ENCODE assay signal across 8 cellular contexts in the genomic region with DNA sequence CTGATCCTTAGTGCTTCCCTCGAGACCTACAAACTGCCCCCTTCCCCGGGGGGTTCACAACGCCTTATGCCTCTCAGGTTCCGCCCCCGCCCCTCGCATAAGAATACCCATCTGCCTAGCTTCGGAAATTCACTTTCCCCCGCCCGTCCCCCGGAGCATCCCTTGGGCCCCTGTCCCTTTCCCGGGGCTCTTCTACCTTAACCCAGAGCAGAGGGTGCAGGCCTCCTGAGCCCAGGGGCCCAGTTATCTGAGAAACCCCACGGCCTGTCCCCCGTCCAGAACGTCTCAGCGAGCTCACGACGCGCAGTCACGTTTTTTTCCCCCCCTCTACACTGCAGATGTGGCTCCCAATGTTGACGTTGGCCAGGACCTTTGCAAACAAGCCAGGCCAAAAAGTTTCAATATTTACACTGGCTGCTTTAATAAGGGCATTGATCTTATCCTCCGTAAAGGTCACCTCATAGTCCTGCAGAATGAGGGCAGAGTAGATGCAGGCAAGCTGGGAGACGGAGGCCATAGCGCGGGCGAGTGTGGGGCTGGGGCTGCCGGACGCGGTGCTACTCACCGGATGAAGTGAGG. TPM values are rescaled to one million over a fixed set of nuclear protein-coding genes. Genes with fewer than 3 reads are reported as not detected.
A peak's percentile ranks its signal among the peaks of the same experiment; 100 is the strongest.
DNase-seq lines count a peak whose midpoint lies in the region; ATAC-seq and TF ChIP-seq lines count a peak whose summit lies in the region.

No MANE protein-coding gene starts in this region.

- peak; percentile 10 for TF ChIP-seq POLR2A in GM15510 (IDR thresholded peaks at IDR 0.05; ENCODE audit: borderline replicate concordance, extremely low read depth, insufficient read length)

- no TSS peak for BruUV-seq in OCI-LY7 (replicated peaks; lab: Mats Ljungman, UMichigan)

- peaks cover 35% of the 10 kb centered on the region; the same call in 1 of the 2 replicates for H3K79me2 ChIP-seq in OCI-LY7 (ENCODE audit: insufficient read depth, low read depth, low read length)

- H4K20me1 ChIP-seq in OCI-LY7 (ENCODE audit: insufficient read depth, low read length): no peaks in the 10 kb centered on the region

- TF ChIP-seq CTCF in AG10803 (conservative IDR thresholded peaks at IDR 0.05; ENCODE audit: low read length) (no peak), OCI-LY7 (conservative IDR thresholded peaks at IDR 0.05; ENCODE audit: low read length) (no peak), dorsolateral prefrontal cortex (IDR thresholded peaks at IDR 0.05 in 54 of 56, conservative IDR thresholded peaks at IDR 0.05 in 2 of 56; ENCODE audit: low read depth in 1 of 56, partially characterized antibody in 56 of 56) (no peak), lung (IDR thresholded peaks at IDR 0.05; ENCODE audit: control extremely low read depth, extremely low read depth) (no peak)

- H3K9ac ChIP-seq in subcutaneous abdominal adipose tissue (ENCODE audit: low read length in 5 of 5): peak overlapping the region; percentile 63 to 95 (median 79)

- H3K9me2 ChIP-seq in OCI-LY7 (ENCODE audit: insufficient read depth, low read length): no peaks in the 10 kb centered on the region

- peak overlapping the region; percentile 38 for H2AFZ ChIP-seq in OCI-LY7 (ENCODE audit: low read length)

- ATAC-seq in HG02943 (IDR thresholded peaks at IDR 0.05; ENCODE audit: low read depth, unreplicated experiment) (peak; percentile 34), lung (ENCODE audit: insufficient read depth, low FRiP score) (peak; percentile 2)

- POLR2A ChIA-PET in OCI-LY7 (lab: Charles Lee): interaction anchor here (0.6 to 0.7 kb wide), 2 partner anchors 11 to 1374 kb away, joined by 4 to 6 read pairs; no protein-coding TSS in a partner anchor

- CTCF ChIA-PET in OCI-LY7 (lab: Charles Lee; ENCODE audit: unreplicated experiment): no interaction called here

- WGBS in lung, 2 donors: 1 to 2% methylated on average over 29 of the region's 29 CpGs

- H3K27me3 ChIP-seq in dorsolateral prefrontal cortex (no peaks in the 10 kb centered on the region), lung (ENCODE audit: control insufficient read depth, insufficient read depth) (no peaks in the 10 kb centered on the region), subcutaneous abdominal adipose tissue (ENCODE audit: control insufficient read depth in 5 of 5, insufficient read depth in 4 of 5, low read length in 5 of 5) (peaks cover 0 to 2% (median 0%) of the 10 kb centered on the region in 5 donors)

- peak overlapping the region; percentile 86 for H3K4me2 ChIP-seq in OCI-LY7 (ENCODE audit: low read length)

- H3K4me1 ChIP-seq in OCI-LY7 (ENCODE audit: insufficient read depth, low read length, poor library complexity, severe bottlenecking) (peaks cover 15% of the 10 kb centered on the region), lung (ENCODE audit: control insufficient read depth in 2 of 2, insufficient read depth in 2 of 2, low read length in 2 of 2) (peaks cover 8 to 12% of the 10 kb centered on the region in 2 donors), subcutaneous abdominal adipose tissue (ENCODE audit: control insufficient read depth in 5 of 5, insufficient read depth in 5 of 5, low read length in 5 of 5) (peaks cover 6 to 47% (median 41%) of the 10 kb centered on the region in 5 donors)

- H3K4me3 ChIP-seq in AG10803 (ENCODE audit: low read length) (peak overlapping the region; percentile 83), OCI-LY7 (ENCODE audit: low read depth, low read length, poor library complexity, severe bottlenecking) (peak overlapping the region; percentile 82), dorsolateral prefrontal cortex (peak overlapping the region; percentile 58 to 98 (median 82)), lung (peak overlapping the region; percentile 53), subcutaneous abdominal adipose tissue (ENCODE audit: low read depth in 1 of 5, low read length in 5 of 5) (peak overlapping the region; percentile 80 to 95 (median 87))

- intact Hi-C loops in OCI-LY7 (cut with micrococcal nuclease; ENCODE audit: unreplicated experiment) (loop anchor here (1.0 kb wide), 2 partner anchors 44 to 145 kb away; a partner anchor contains a TSS), dorsolateral prefrontal cortex (cut with DNase I) (loop anchor here (2.0 to 5.0 kb wide), 7 partner anchors 45 to 218 kb away; a partner anchor contains a TSS)

- H3K9me3 ChIP-seq in OCI-LY7 (ENCODE audit: low read length) (no peaks in the 10 kb centered on the region), lung (ENCODE audit: control insufficient read depth in 2 of 2, insufficient read depth in 1 of 2, low read length in 1 of 2) (no peaks in the 10 kb centered on the region), subcutaneous abdominal adipose tissue (ENCODE audit: control insufficient read depth in 5 of 5, low read length in 5 of 5) (no peaks in the 10 kb centered on the region)

- DNase-seq in AG10803 (ENCODE audit: low read depth) (peak; percentile 44), OCI-LY7 (ENCODE audit: low spot score) (peak; percentile 25), dorsolateral prefrontal cortex (peak in 4 of 10 donors; percentile 13 to 55 (median 36)), lung (ENCODE audit: low spot score) (no peak), NCI-H1436 (lab: John Stamatoyannopoulos, UW) (no peak)

- H3K27ac ChIP-seq in OCI-LY7 (ENCODE audit: low read depth, low read length, poor library complexity, severe bottlenecking): peak overlapping the region; percentile 82
- H3K27ac ChIP-seq in dorsolateral prefrontal cortex: peak overlapping the region; percentile 90 to 100 (median 98)
- peak overlapping the region; percentile 76 to 97 for H3K27ac ChIP-seq in lung (ENCODE audit: low read depth in 1 of 2, low read length in 1 of 2)
- peak overlapping the region; percentile 96 for H3K27ac ChIP-seq in subcutaneous abdominal adipose tissue (ENCODE audit: low read depth, low read length)

- H3K36me3 ChIP-seq in OCI-LY7 (ENCODE audit: insufficient read depth, low read length) (no peaks in the 10 kb centered on the region), lung (ENCODE audit: control insufficient read depth in 2 of 2, insufficient read depth in 2 of 2, low read length in 2 of 2) (no peaks in the 10 kb centered on the region), subcutaneous abdominal adipose tissue (ENCODE audit: control insufficient read depth in 5 of 5, insufficient read depth in 5 of 5, low read length in 5 of 5) (no peaks in the 10 kb centered on the region)

RNA-seq across cellular contexts. Expression of a gene that starts 1.4 kb away (rescaled TPM):
- total RNA-seq in OCI-LY7 (2014; rRNA removed; shearing (Covaris generic)): 15.2 and 16.2 TPM in 2 replicates
- total RNA-seq in OCI-LY7 (2022): 38.6 and 48.3 TPM in 2 replicates
- total RNA-seq in dorsolateral prefrontal cortex: 100 to 1,000 TPM in 22 of 120 experiments, 10 to 100 TPM in 98; 77.1 to 121 (median 91.7) TPM
- total RNA-seq in lung: 100 to 1,000 TPM in 1 of 2 donors, 10 to 100 TPM in 1; 59.4 to 127 TPM
- polyA plus RNA-seq in lung: 10 to 100 TPM; 25.5 to 41.3 TPM

RNA-seq across cellular contexts. Expression of a gene that starts 42.0 kb away (rescaled TPM):
- 7.1 and 9.4 TPM in 2 replicates for total RNA-seq in OCI-LY7 (2014; rRNA removed; shearing (Covaris generic))
- total RNA-seq in OCI-LY7 (2022) (17.1 and 19.1 TPM in 2 replicates), dorsolateral prefrontal cortex (10 to 100 TPM in 19 of 120 experiments, 1 to 10 TPM in 101; 1.8 to 12.8 (median 6.6) TPM), lung (10 to 100 TPM in 1 of 2 donors, 1 to 10 TPM in 1; 4.3 to 22.4 TPM)
- polyA plus RNA-seq in lung: 10 to 100 TPM in 1 of 2 donors, 1 to 10 TPM in 1; 6.4 to 13.5 TPM

RNA-seq across cellular contexts. Expression of a gene that starts 44.5 kb away (rescaled TPM):
- 112 and 134 TPM in 2 replicates for total RNA-seq in OCI-LY7 (2014; rRNA removed; shearing (Covaris generic))
- total RNA-seq in OCI-LY7 (2022) (130 and 135 TPM in 2 replicates), dorsolateral prefrontal cortex (10 to 100 TPM in 58 of 120 experiments, 1 to 10 TPM in 62; 3.9 to 29.8 (median 9.9) TPM), lung (10 to 100 TPM in 1 of 2 donors, 1 to 10 TPM in 1; 9.0 to 15.7 TPM)
- 1 to 10 TPM; 2.0 to 3.1 TPM for polyA plus RNA-seq in lung

RNA-seq across cellular contexts. Expression of a gene that starts 58.8 kb away (rescaled TPM):
- not detected in 2 replicates for total RNA-seq in OCI-LY7 (2014; rRNA removed; shearing (Covaris generic))
- total RNA-seq in OCI-LY7 (2022) (not detected in 2 replicates), dorsolateral prefrontal cortex (1 to 10 TPM in 6 of 120 experiments, under 1 TPM in 7, not detected in 107; 0.46 to 1.6 (median 0.96) TPM), lung (1 to 10 TPM in 1 of 2 donors, not detected in 1; 1.4 TPM)
- under 1 TPM; 0.14 to 0.31 TPM for polyA plus RNA-seq in lung

Comparison
In these comparisons a context has a peak if more than half of its experiments do, and no peak if none do; other contexts are left out.
1. DNase-seq: peak in AG10803 (single experiment) and OCI-LY7 (single experiment); none in lung (single experiment) and NCI-H1436 (single experiment).
2. Peak in every context shown above with its lines, with median percentiles within 50 percentile points of each other: H3K4me3 ChIP-seq and H3K27ac ChIP-seq.